ENCODE assay signal across 1 cellular context in the genomic region with DNA sequence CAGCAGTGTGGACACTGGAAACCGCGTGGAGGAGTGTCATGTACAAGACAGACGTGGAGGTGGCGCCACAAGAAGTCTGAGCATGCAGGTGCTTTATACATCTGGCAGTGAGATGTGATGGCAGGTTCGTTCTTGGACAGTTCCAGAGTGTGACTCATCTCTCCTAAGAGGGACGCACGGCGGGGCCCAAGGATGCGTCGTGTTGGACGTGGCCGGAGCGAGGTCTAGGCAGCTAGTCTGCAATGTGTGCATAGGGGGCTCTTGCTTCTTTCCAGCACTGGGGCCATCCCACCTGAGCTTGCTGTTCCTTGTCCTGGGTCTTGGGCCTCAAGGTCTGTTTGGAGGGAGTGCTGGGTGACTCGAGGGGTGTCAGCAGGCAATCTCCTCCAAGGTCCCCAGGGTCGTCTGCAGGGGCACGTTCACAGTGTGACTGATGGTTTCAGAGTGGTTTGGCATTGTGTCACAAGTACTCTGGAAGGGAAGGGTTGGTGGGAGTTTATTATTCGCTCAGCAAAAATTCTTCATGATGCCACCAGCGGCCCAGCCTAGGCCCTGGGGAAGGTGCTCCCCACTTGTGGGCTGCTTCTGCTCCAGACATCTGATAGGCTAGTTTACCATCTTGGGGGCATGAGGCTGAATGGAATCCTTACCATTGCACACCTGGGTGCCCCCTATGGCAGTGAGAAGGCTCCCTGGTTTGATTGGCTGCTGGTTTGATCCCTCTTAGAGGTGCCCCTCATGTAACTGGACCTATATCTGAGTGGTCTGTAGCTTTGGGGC.
TF ChIP-seq lines count a peak whose summit lies in the region.

No MANE protein-coding gene starts in this region.

TF ChIP-seq in K562, 482 proteins besides CTCF, POLR2A, EP300 and RAD21:
- TF ChIP-seq EGR1 (conservative IDR thresholded peaks at IDR 0.05) (no peak), JUND (IDR thresholded peaks at IDR 0.05; ENCODE audit: borderline replicate concordance, low read depth, low read length) (0 out of 2 replicates have a peak, but pooled peaks have one; percentile 20), JUND (tag; IDR thresholded peaks at IDR 0.05; ENCODE audit: borderline replicate concordance, low read depth, low read length) (no peak)
- TF ChIP-seq, protein P1, sequence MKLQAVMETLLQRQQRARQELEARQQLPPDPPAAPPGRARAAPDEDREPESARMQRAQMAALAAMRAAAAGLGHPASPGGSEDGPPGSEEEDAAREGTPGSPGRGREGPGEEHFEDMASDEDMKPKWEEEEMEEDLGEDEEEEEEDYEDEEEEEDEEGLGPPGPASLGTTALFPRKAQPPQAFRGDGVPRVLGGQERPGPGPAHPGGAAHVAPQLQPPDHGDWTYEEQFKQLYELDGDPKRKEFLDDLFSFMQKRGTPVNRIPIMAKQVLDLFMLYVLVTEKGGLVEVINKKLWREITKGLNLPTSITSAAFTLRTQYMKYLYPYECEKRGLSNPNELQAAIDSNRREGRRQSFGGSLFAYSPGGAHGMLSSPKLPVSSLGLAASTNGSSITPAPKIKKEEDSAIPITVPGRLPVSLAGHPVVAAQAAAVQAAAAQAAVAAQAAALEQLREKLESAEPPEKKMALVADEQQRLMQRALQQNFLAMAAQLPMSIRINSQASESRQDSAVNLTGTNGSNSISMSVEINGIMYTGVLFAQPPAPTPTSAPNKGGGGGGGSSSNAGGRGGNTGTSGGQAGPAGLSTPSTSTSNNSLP (IDR thresholded peaks at IDR 0.05; ENCODE audit: borderline replicate concordance, low read depth, low read length): no peak
